In genomic region chr2:171344182-171344581, GRCh38 we compare ENCODE assay signal across 25 cellular contexts.
"Had no signal": no experiment of that assay in that cellular context is flagged by ENCODE, and none has a peak within 500 bp of the region (broad histone marks: within the 10 kb centered on the region; RNA-seq: fewer than 3 reads in every experiment).

No MANE protein-coding gene starts in this region.

- FAIRE-seq: urothelium cell line had no signal

- H3K27ac Mint-ChIP-seq: activated naive CD4-positive, alpha-beta T cell treated with anti-CD3 and anti-CD28 coated beads for 36 hours; activated naive CD8-positive, alpha-beta T cell treated with anti-CD3 and anti-CD28 coated beads for 36 hours; effector memory CD8-positive, alpha-beta T cell; progenitor cell of endocrine pancreas had no signal

- H3K36me3 ChIP-seq: adrenal gland, brain microvascular endothelial cell, gastrocnemius medialis, ovary, transverse colon had no signal

- H3K9me3 Mint-ChIP-seq: activated naive CD4-positive, alpha-beta T cell treated with anti-CD3 and anti-CD28 coated beads for 36 hours; activated naive CD8-positive, alpha-beta T cell treated with anti-CD3 and anti-CD28 coated beads for 36 hours; effector memory CD8-positive, alpha-beta T cell; naive B cell had no signal

- H3K36me3 Mint-ChIP-seq: naive B cell had no signal

- ATAC-seq: effector memory CD8-positive, alpha-beta T cell; gastrocnemius medialis; left ventricle myocardium superior; sciatic nerve had no signal

- DNase-seq: activated CD8-positive, alpha-beta memory T cell treated with anti-CD3 and anti-CD28 coated beads for 24 hours; activated effector memory CD4-positive, alpha-beta T cell treated with anti-CD3 and anti-CD28 coated beads, Interleukin-2, amount 50 U/mL, for 16 hours; activated naive CD4-positive, alpha-beta T cell treated with anti-CD3 and anti-CD28 coated beads for 36 hours; activated naive CD8-positive, alpha-beta T cell treated with anti-CD3 and anti-CD28 coated beads for 36 hours; adrenal gland; aorta; brain microvascular endothelial cell; cortex of kidney; effector memory CD8-positive, alpha-beta T cell; erythroblast; gastrocnemius medialis; glutamatergic neuron; islet precursor cell; left ventricle myocardium superior; naive B cell; ovary; retina; stimulated activated CD4-positive, alpha-beta T cell treated with anti-CD3 and anti-CD28 coated beads, Interleukin-4, amount 100 ng/mL, for 24 hours; stimulated activated naive CD4-positive, alpha-beta T cell; testis; transverse colon had no signal

- H3K27me3 ChIP-seq: adrenal gland, brain microvascular endothelial cell, gastrocnemius medialis, ovary, testis, transverse colon had no signal

- H3K9me3 ChIP-seq: adrenal gland, gastrocnemius medialis, ovary, testis, transverse colon had no signal

- H3K4me3 Mint-ChIP-seq: activated naive CD4-positive, alpha-beta T cell treated with anti-CD3 and anti-CD28 coated beads for 36 hours; activated naive CD8-positive, alpha-beta T cell treated with anti-CD3 and anti-CD28 coated beads for 36 hours; effector memory CD8-positive, alpha-beta T cell; naive B cell had no signal

- H3K4me3 ChIP-seq: adrenal gland, gastrocnemius medialis, ovary, skin epidermis, testis, transverse colon had no signal

- H3K27ac ChIP-seq: adrenal gland, brain microvascular endothelial cell, gastrocnemius medialis, ovary, skin epidermis, testis, transverse colon had no signal

- H3K27me3 Mint-ChIP-seq: activated naive CD8-positive, alpha-beta T cell treated with anti-CD3 and anti-CD28 coated beads for 36 hours; effector memory CD8-positive, alpha-beta T cell; naive B cell; progenitor cell of endocrine pancreas had no signal
